9 cellular contexts compared by ENCODE assay signal in the genomic region with DNA sequence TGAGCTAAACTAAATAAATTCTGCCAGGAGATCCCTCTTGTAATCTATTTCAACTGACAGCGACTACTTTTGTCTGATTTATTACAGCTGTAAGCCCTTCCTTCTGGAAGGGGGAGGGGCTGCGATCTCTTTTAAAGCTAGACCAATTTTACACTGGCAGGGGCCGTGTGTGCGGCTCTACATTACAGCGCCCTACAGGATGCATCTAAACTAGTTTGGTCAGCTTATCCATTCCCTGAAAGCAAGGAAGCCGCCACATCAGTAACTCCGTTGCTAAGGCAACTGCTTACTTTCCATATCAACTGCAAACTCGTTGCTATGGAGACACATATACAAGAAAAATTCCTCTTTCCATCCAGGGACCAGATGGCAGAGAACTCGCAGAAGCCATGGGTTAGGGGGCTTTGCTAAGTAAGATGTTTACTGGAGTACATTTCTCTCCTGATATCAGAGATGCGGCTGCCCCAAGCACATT. TPM values are rescaled to one million over a fixed set of nuclear protein-coding genes. Genes with fewer than 3 reads are reported as not detected.
DNase-seq lines count a peak whose midpoint lies in the region; ATAC-seq and TF ChIP-seq lines count a peak whose summit lies in the region.
"Had no signal": no experiment of that assay in that cellular context is flagged by ENCODE, and none has a peak within 500 bp of the region (broad histone marks: within the 10 kb centered on the region; RNA-seq: fewer than 3 reads in every experiment).

No MANE protein-coding gene starts in this region.

- H3K27me3 Mint-ChIP-seq in stimulated activated naive CD8-positive, alpha-beta T cell treated with anti-CD3 and anti-CD28 coated beads, Interleukin-15, Interleukin-2, amounts not matched to agents 100 ng/mL and 50 ng/mL, for 24 hours: no peaks in the 10 kb centered on the region
- H3K27me3 Mint-ChIP-seq in stimulated activated naive CD8-positive, alpha-beta T cell treated with anti-CD3 and anti-CD28 coated beads, Interleukin-15, amount 100 ng/mL, for 72 hours: no peaks in the 10 kb centered on the region

- no peak overlapping the region for H3K4me3 Mint-ChIP-seq in stimulated activated naive CD8-positive, alpha-beta T cell treated with anti-CD3 and anti-CD28 coated beads, Interleukin-15, Interleukin-2, amounts not matched to agents 100 ng/mL and 50 ng/mL, for 24 hours
- no peak overlapping the region for H3K4me3 Mint-ChIP-seq in stimulated activated naive CD8-positive, alpha-beta T cell treated with anti-CD3 and anti-CD28 coated beads, Interleukin-15, amount 100 ng/mL, for 72 hours

- DNase-seq in stimulated activated naive CD8-positive, alpha-beta T cell treated with anti-CD3 and anti-CD28 coated beads, Interleukin-15, amount 100 ng/mL, for 72 hours: no peak
- DNase-seq in adipocyte (ENCODE audit: low read depth) (peak; percentile 77), iPS-NIHi7 (ENCODE audit: extremely low spot score) (peak; percentile 59), NOMO-1 treated with dmso at 0.1 percent for 144 hours (lab: John Stamatoyannopoulos, UW; ENCODE audit: unreplicated experiment) (no peak), omental fat pad (ENCODE audit: low spot score) (no peak)
- DNase-seq: Karpas-422 had no signal

- peaks cover 71% of the 10 kb centered on the region for H3K4me1 Mint-ChIP-seq in stimulated activated naive CD8-positive, alpha-beta T cell treated with anti-CD3 and anti-CD28 coated beads, Interleukin-15, Interleukin-2, amounts not matched to agents 100 ng/mL and 50 ng/mL, for 24 hours (ENCODE audit: low read depth)
- peaks cover 76% of the 10 kb centered on the region for H3K4me1 Mint-ChIP-seq in stimulated activated naive CD8-positive, alpha-beta T cell treated with anti-CD3 and anti-CD28 coated beads, Interleukin-15, amount 100 ng/mL, for 72 hours

- H3K27me3 ChIP-seq in adipocyte (replicated peaks; ENCODE audit: control insufficient read depth, insufficient read depth, low read length): no peaks in the 10 kb centered on the region

- H3K9ac ChIP-seq in adipocyte (ENCODE audit: low read length): no peak overlapping the region

- peaks cover 74% of the 10 kb centered on the region for H3K36me3 Mint-ChIP-seq in stimulated activated naive CD8-positive, alpha-beta T cell treated with anti-CD3 and anti-CD28 coated beads, Interleukin-15, Interleukin-2, amounts not matched to agents 100 ng/mL and 50 ng/mL, for 24 hours (ENCODE audit: low read depth)

- H3K4me1 ChIP-seq in adipocyte (ENCODE audit: control insufficient read depth, insufficient read depth, low read length): peaks cover 23% of the 10 kb centered on the region

- peak overlapping the region; percentile 18 for H3K27ac Mint-ChIP-seq in stimulated activated naive CD8-positive, alpha-beta T cell treated with anti-CD3 and anti-CD28 coated beads, Interleukin-15, Interleukin-2, amounts not matched to agents 100 ng/mL and 50 ng/mL, for 24 hours
- no peak overlapping the region for H3K27ac Mint-ChIP-seq in stimulated activated naive CD8-positive, alpha-beta T cell treated with anti-CD3 and anti-CD28 coated beads, Interleukin-15, amount 100 ng/mL, for 72 hours

- no peak overlapping the region for H3K4me3 ChIP-seq in adipocyte (ENCODE audit: low read length)

- no peak for ATAC-seq in stimulated activated naive CD8-positive, alpha-beta T cell treated with anti-CD3 and anti-CD28 coated beads, Interleukin-15, amount 100 ng/mL, for 72 hours
- ATAC-seq in GM18502 (IDR thresholded peaks at IDR 0.05; ENCODE audit: poor library complexity, unreplicated experiment): no peak
- no peak for ATAC-seq in GM19324 (IDR thresholded peaks at IDR 0.05; ENCODE audit: low FRiP score, unreplicated experiment)
- no peak for ATAC-seq in omental fat pad (ENCODE audit: low FRiP score)

- peaks cover 3% of the 10 kb centered on the region for H3K36me3 ChIP-seq in adipocyte (ENCODE audit: control insufficient read depth, insufficient read depth, low read length, severe bottlenecking)

- no peaks in the 10 kb centered on the region for H3K9me3 Mint-ChIP-seq in stimulated activated naive CD8-positive, alpha-beta T cell treated with anti-CD3 and anti-CD28 coated beads, Interleukin-15, Interleukin-2, amounts not matched to agents 100 ng/mL and 50 ng/mL, for 24 hours
- H3K9me3 Mint-ChIP-seq in stimulated activated naive CD8-positive, alpha-beta T cell treated with anti-CD3 and anti-CD28 coated beads, Interleukin-15, amount 100 ng/mL, for 72 hours: no peaks in the 10 kb centered on the region

- no peak for TF ChIP-seq CTCF in omental fat pad (IDR thresholded peaks at IDR 0.05)

- no peaks in the 10 kb centered on the region for H3K9me3 ChIP-seq in adipocyte (ENCODE audit: control insufficient read depth, low read length)

RNA-seq across cellular contexts. Expression of a gene that starts 17.4 kb away (rescaled TPM):
- 100 to 1,000 TPM in 3 of 4 donors, 10 to 100 TPM in 1; 91.7 to 207 (median 125) TPM for total RNA-seq in omental fat pad

Comparison
In these comparisons a context has a peak if more than half of its experiments do, and no peak if none do; other contexts are left out.
1. DNase-seq: peak in adipocyte (single experiment) and iPS-NIHi7 (single experiment); none in stimulated activated naive CD8-positive, alpha-beta T cell treated with anti-CD3 and anti-CD28 coated beads, Interleukin-15, amount 100 ng/mL, for 72 hours (0 of 2), NOMO-1 treated with dmso at 0.1 percent for 144 hours (single experiment) and omental fat pad (single experiment).